8 cellular contexts compared by ENCODE assay signal in genomic region chr17:7613769-7614421, GRCh38. TPM values are rescaled to one million over a fixed set of nuclear protein-coding genes. Genes with fewer than 3 reads are reported as not detected.
A peak's percentile ranks its signal among the peaks of the same experiment; 100 is the strongest.
DNase-seq lines count a peak whose midpoint lies in the region; ATAC-seq and TF ChIP-seq lines count a peak whose summit lies in the region.

No MANE protein-coding gene starts in this region.

- CTCF ChIA-PET in HEK293T (lab: Yijun Ruan, JAX), result interaction anchor here (1.0 kb wide), 1 partner anchor 19 kb away, joined by 4 read pairs; no protein-coding TSS in a partner anchor

- peak overlapping the region; percentile 90 for H3K4me3 ChIP-seq in AG10803 (ENCODE audit: low read length)

- H3K27ac ChIP-seq in substantia nigra (ENCODE audit: low read depth, low read length, poor library complexity, severe bottlenecking), result peak overlapping the region; percentile 88

- H3K27ac Mint-ChIP-seq in activated naive CD4-positive, alpha-beta T cell treated with anti-CD3 and anti-CD28 coated beads, Interleukin-2, amount 50 U/mL, for 72 hours, result peak overlapping the region; percentile 89 to 96
- H3K27ac Mint-ChIP-seq in immature natural killer cell, result peak overlapping the region; percentile 77 to 94 (median 84)

- DNase-seq in AG10803 (ENCODE audit: low read depth) (peak; percentile 49), HEK293T (ENCODE audit: extremely low spot score) (no peak), immature natural killer cell (no peak), substantia nigra (lab: John Stamatoyannopoulos, UW) (peak in 1 of 49 donors; percentile 32), NCI-H2196 treated with DMSO at 0.1 percent for 48 hours (lab: John Stamatoyannopoulos, UW; ENCODE audit: unreplicated experiment) (no peak)
- DNase-seq in activated naive CD4-positive, alpha-beta T cell treated with anti-CD3 and anti-CD28 coated beads, Interleukin-2, amount 50 U/mL, for 72 hours (ENCODE audit: low spot score in 2 of 2), result no peak
- DNase-seq in stimulated activated CD4-positive, alpha-beta T cell treated with anti-CD3 and anti-CD28 coated beads, Interleukin-15, amount 100 ng/mL, for 24 hours, result no peak

- no peaks in the 10 kb centered on the region for H3K9me3 Mint-ChIP-seq in activated naive CD4-positive, alpha-beta T cell treated with anti-CD3 and anti-CD28 coated beads, Interleukin-2, amount 50 U/mL, for 72 hours
- H3K9me3 Mint-ChIP-seq in immature natural killer cell, result no peaks in the 10 kb centered on the region

- H3K27me3 Mint-ChIP-seq in immature natural killer cell (ENCODE audit: low read depth in 3 of 3), result peaks cover 5 to 13% (median 12%) of the 10 kb centered on the region in 3 donors

- POLR2A ChIA-PET in HEK293T (lab: Yijun Ruan, JAX), result interaction anchor here (0.6 to 4.4 kb wide), 9 partner anchors 11 to 73 kb away, joined by 4 to 40 read pairs (median 7); partner anchors contain the start of genes MPDU1, SAT2, TP53 and WRAP53

- peaks cover 13 to 20% of the 10 kb centered on the region in 2 donors for H3K36me3 Mint-ChIP-seq in activated naive CD4-positive, alpha-beta T cell treated with anti-CD3 and anti-CD28 coated beads, Interleukin-2, amount 50 U/mL, for 72 hours
- H3K36me3 Mint-ChIP-seq in immature natural killer cell, result peaks cover 0 to 11% (median 0%) of the 10 kb centered on the region in 3 donors

- H3K4me1 Mint-ChIP-seq in immature natural killer cell, result peaks cover 33 to 44% of the 10 kb centered on the region in 2 donors

- H3K4me3 Mint-ChIP-seq in immature natural killer cell, result peak overlapping the region; percentile 83 to 94 (median 85)

- TF ChIP-seq CTCF in AG10803 (conservative IDR thresholded peaks at IDR 0.05; ENCODE audit: low read length), result no peak

- no peak for ATAC-seq in activated naive CD4-positive, alpha-beta T cell treated with anti-CD3 and anti-CD28 coated beads, Interleukin-2, amount 50 U/mL, for 72 hours
- ATAC-seq in GM21619 (IDR thresholded peaks at IDR 0.05; ENCODE audit: unreplicated experiment), result no peak

TF ChIP-seq in HEK293T, 16 proteins besides CTCF, POLR2A, EP300 and RAD21:
- TF ChIP-seq NFRKB (IDR thresholded peaks at IDR 0.05), result no peak
- no peak for TF ChIP-seq BHLHE40 (IDR thresholded peaks at IDR 0.05; ENCODE audit: borderline replicate concordance)
- no peak for TF ChIP-seq ZNF384 (IDR thresholded peaks at IDR 0.05)
- TF ChIP-seq L3MBTL2 (conservative IDR thresholded peaks at IDR 0.05), result peak; percentile 38
- TF ChIP-seq LEF1 (IDR thresholded peaks at IDR 0.05; ENCODE audit: borderline replicate concordance), result no peak
- no peak for TF ChIP-seq FOXM1 (IDR thresholded peaks at IDR 0.05; ENCODE audit: borderline replicate concordance)

RNA-seq across cellular contexts. Expression of gene FXR2, which starts 0.8 kb away (rescaled TPM):
- total RNA-seq in activated naive CD4-positive, alpha-beta T cell treated with anti-CD3 and anti-CD28 coated beads, Interleukin-2, amount 50 U/mL, for 72 hours, result 10 to 100 TPM; 34.7 to 66.2 TPM
- polyA plus RNA-seq in immature natural killer cell, result 10 to 100 TPM in 2 of 3 donors, 1 to 10 TPM in 1; 8.3 to 25.1 (median 10.4) TPM

RNA-seq across cellular contexts. Expression of gene SAT2, which starts 13.7 kb away (rescaled TPM):
- total RNA-seq in activated naive CD4-positive, alpha-beta T cell treated with anti-CD3 and anti-CD28 coated beads, Interleukin-2, amount 50 U/mL, for 72 hours, result 10 to 100 TPM; 24.4 to 49.6 TPM
- polyA plus RNA-seq in immature natural killer cell, result 10 to 100 TPM; 33.9 to 39.1 (median 35.4) TPM

RNA-seq across cellular contexts. Expression of gene SHBG, which starts 16.0 kb away (rescaled TPM):
- under 1 TPM in 1 of 2 donors, not detected in 1; 0.50 TPM for total RNA-seq in activated naive CD4-positive, alpha-beta T cell treated with anti-CD3 and anti-CD28 coated beads, Interleukin-2, amount 50 U/mL, for 72 hours
- polyA plus RNA-seq in immature natural killer cell, result not detected

RNA-seq across cellular contexts. Expression of gene SOX15, which starts 24.0 kb away (rescaled TPM):
- total RNA-seq in activated naive CD4-positive, alpha-beta T cell treated with anti-CD3 and anti-CD28 coated beads, Interleukin-2, amount 50 U/mL, for 72 hours, result under 1 TPM; 0.23 to 0.93 TPM
- polyA plus RNA-seq in immature natural killer cell, result not detected

RNA-seq across cellular contexts. Expression of gene MPDU1, which starts 30.2 kb away (rescaled TPM):
- 10 to 100 TPM; 52.1 to 60.6 TPM for total RNA-seq in activated naive CD4-positive, alpha-beta T cell treated with anti-CD3 and anti-CD28 coated beads, Interleukin-2, amount 50 U/mL, for 72 hours
- polyA plus RNA-seq in immature natural killer cell, result 10 to 100 TPM; 31.6 to 44.0 (median 41.6) TPM
